In the genomic region with DNA sequence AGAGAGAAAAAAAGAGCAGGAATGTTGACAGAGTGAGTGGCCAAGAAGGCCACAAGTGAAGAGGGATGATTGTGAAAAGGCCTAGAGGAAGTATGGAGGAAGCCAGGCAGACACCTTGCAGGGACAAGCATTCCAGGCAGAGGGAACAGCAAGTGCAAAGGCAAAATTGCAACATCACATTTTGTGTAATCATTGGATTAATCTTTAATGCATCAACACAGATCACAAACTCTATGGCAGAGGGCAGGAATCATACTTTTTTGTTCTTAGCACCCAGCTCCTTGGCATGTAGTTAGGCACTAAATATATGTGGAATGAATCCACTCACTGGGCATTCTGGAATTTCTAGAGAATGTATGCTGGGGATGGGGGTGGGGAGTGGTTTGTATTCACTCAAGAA, we compare ENCODE assay signal across 20 cellular contexts.
A peak's percentile ranks its signal among the peaks of the same experiment; 100 is the strongest.
DNase-seq lines count a peak whose midpoint lies in the region; ATAC-seq, FAIRE-seq and TF ChIP-seq lines count a peak whose summit lies in the region.
"Had no signal": no experiment of that assay in that cellular context is flagged by ENCODE, and none has a peak within 500 bp of the region (broad histone marks: within the 10 kb centered on the region; RNA-seq: fewer than 3 reads in every experiment).

No MANE protein-coding gene starts in this region.

- no peak overlapping the region for H2AFZ ChIP-seq in OCI-LY1 (ENCODE audit: low read length)
- H2AFZ ChIP-seq: GM23248 had no signal

- no peaks in the 10 kb centered on the region for H4K20me1 ChIP-seq in OCI-LY1 (ENCODE audit: insufficient read depth, low read length)

- H3K27me3 ChIP-seq in OCI-LY1 (ENCODE audit: insufficient read depth, low read length): no peaks in the 10 kb centered on the region
- H3K27me3 ChIP-seq in bronchial epithelial cell (ENCODE audit: control insufficient read depth, insufficient read depth, low read length): peaks cover 25% of the 10 kb centered on the region

- H3K9me3 ChIP-seq in OCI-LY1 (ENCODE audit: low read length): no peaks in the 10 kb centered on the region
- H3K9me3 ChIP-seq: Caco-2 had no signal

- H3K79me2 ChIP-seq in OCI-LY1 (ENCODE audit: insufficient read depth, low read length): no peaks in the 10 kb centered on the region

- DNase-seq in GM12891 (ENCODE audit: insufficient read length, low spot score) (no peak), bronchial epithelial cell (ENCODE audit: low read depth) (no peak), neural crest cell (ENCODE audit: low read depth, low spot score) (no peak), NCI-H1105 (lab: John Stamatoyannopoulos, UW) (no peak), SHP77 treated with DMSO at 0.1 percent for 48 hours (lab: John Stamatoyannopoulos, UW) (no peak)
- no peak for DNase-seq in stimulated activated CD4-positive, alpha-beta T cell treated with anti-CD3 and anti-CD28 coated beads, Interleukin-2, amount 100 ng/mL, for 24 hours
- DNase-seq: C1 segment of cervical spinal cord; Caco-2; CD4-positive, alpha-beta memory T cell; DMS153; DND-41; EL; GDM1; GM23248; H7; HCEC 1CT had no signal

- FAIRE-seq in GM12891 (lab: Jason Lieb, UNC): peak; percentile 23
- peak; percentile 7 for FAIRE-seq in bronchial epithelial cell (lab: Jason Lieb, UNC)
- FAIRE-seq: GM12892, H1 had no signal

- no peak overlapping the region for H3K27ac Mint-ChIP-seq in neural crest cell (ENCODE audit: unreplicated experiment)

- TF ChIP-seq CTCF in OCI-LY1 (IDR thresholded peaks at IDR 0.05; ENCODE audit: low read length) (no peak), bronchial epithelial cell (IDR thresholded peaks at IDR 0.05; ENCODE audit: insufficient read depth, low read length, severe bottlenecking) (no peak), neural crest cell (conservative IDR thresholded peaks at IDR 0.05) (no peak)

- H3K4me3 ChIP-seq in OCI-LY1 (ENCODE audit: low read depth, low read length, poor library complexity, severe bottlenecking) (no peak overlapping the region), bronchial epithelial cell (ENCODE audit: low read depth, low read length) (no peak overlapping the region)
- H3K4me3 ChIP-seq: GM23248 had no signal

- H3K36me3 Mint-ChIP-seq in neural crest cell (ENCODE audit: low read depth): no peaks in the 10 kb centered on the region
- H3K36me3 Mint-ChIP-seq: CD4-positive, alpha-beta memory T cell had no signal

- H3K9ac ChIP-seq in OCI-LY1 (ENCODE audit: low read length): no peak overlapping the region
- H3K9ac ChIP-seq: GM23248 had no signal

- H3F3A ChIP-seq in OCI-LY1 (ENCODE audit: insufficient read depth, low read length): no peaks in the 10 kb centered on the region

- peaks cover 82% of the 10 kb centered on the region for H3K27me3 Mint-ChIP-seq in neural crest cell (ENCODE audit: low read depth)
- H3K27me3 Mint-ChIP-seq: CD4-positive, alpha-beta memory T cell had no signal

- no peaks in the 10 kb centered on the region for H3K9me3 Mint-ChIP-seq in neural crest cell
- H3K9me3 Mint-ChIP-seq: CD4-positive, alpha-beta memory T cell had no signal

- peak overlapping the region; percentile 13 for H3K4me3 Mint-ChIP-seq in neural crest cell

- H3K4me1 Mint-ChIP-seq in neural crest cell: peaks cover 20% of the 10 kb centered on the region

- H3K27ac ChIP-seq in OCI-LY1 (ENCODE audit: low read depth, low read length, poor library complexity, severe bottlenecking): peak overlapping the region; percentile 94
- H3K27ac ChIP-seq: GM23248 had no signal

- H3K9me2 ChIP-seq in OCI-LY1 (ENCODE audit: low read depth, low read length): no peaks in the 10 kb centered on the region

- H3K36me3 ChIP-seq in OCI-LY1 (ENCODE audit: insufficient read depth, low read length) (no peaks in the 10 kb centered on the region), bronchial epithelial cell (ENCODE audit: control insufficient read depth, insufficient read depth, low read length) (no peaks in the 10 kb centered on the region)

- TF ChIP-seq POLR2A in GM12891 (IDR thresholded peaks at IDR 0.05; ENCODE audit: low read depth, low read length): no peak

- no peak for ATAC-seq in HG03095 (IDR thresholded peaks at IDR 0.05; ENCODE audit: unreplicated experiment)

- H3K4me1 ChIP-seq in OCI-LY1 (ENCODE audit: insufficient read depth, low read length, severe bottlenecking): peaks cover 99% of the 10 kb centered on the region
- H3K4me1 ChIP-seq: Caco-2 had no signal

- H3K4me2 ChIP-seq in OCI-LY1 (ENCODE audit: low read length): no peak overlapping the region

TF ChIP-seq in GM12891, 5 proteins besides CTCF, POLR2A, EP300 and RAD21:
- TF ChIP-seq POU2F2 (IDR thresholded peaks at IDR 0.05; ENCODE audit: low read depth, low read length) (no peak), POLR2AphosphoS5 (IDR thresholded peaks at IDR 0.05; ENCODE audit: low read depth, low read length) (no peak), PAX5 (IDR thresholded peaks at IDR 0.05; ENCODE audit: insufficient read depth, low read length, severe bottlenecking) (no peak), SPI1 (IDR thresholded peaks at IDR 0.05; ENCODE audit: low read depth, low read length) (no peak), TAF1 (IDR thresholded peaks at IDR 0.05; ENCODE audit: low read depth, low read length) (no peak)
